Comparison of ENCODE assay signal across 8 cellular contexts in genomic region chr2:237421542-237422047, GRCh38. TPM values are rescaled to one million over a fixed set of nuclear protein-coding genes. Genes with fewer than 3 reads are reported as not detected.
DNase-seq lines count a peak whose midpoint lies in the region; TF ChIP-seq lines count a peak whose summit lies in the region.

No MANE protein-coding gene starts in this region.

- peak; percentile 71 for TF ChIP-seq CTCF in WI38 (IDR thresholded peaks at IDR 0.05; ENCODE audit: low read depth, low read length)
- TF ChIP-seq CTCF in mammary epithelial cell (conservative IDR thresholded peaks at IDR 0.05 in 1 of 2, IDR thresholded peaks at IDR 0.05 in 1 of 2; ENCODE audit: extremely low read depth in 1 of 2, insufficient read depth in 1 of 2, low read depth in 1 of 2, low read length in 2 of 2) = peak; percentile 65 to 87
- TF ChIP-seq CTCF in kidney epithelial cell (IDR thresholded peaks at IDR 0.05; ENCODE audit: insufficient read depth, low read length, poor library complexity, severe bottlenecking) = peak; percentile 94

- no peaks in the 10 kb centered on the region for H3K36me3 ChIP-seq in mammary epithelial cell (ENCODE audit: insufficient read depth, low read length)
- no peaks in the 10 kb centered on the region for H3K36me3 ChIP-seq in kidney epithelial cell (ENCODE audit: control insufficient read depth, insufficient read depth, low read length)

- H2AFZ ChIP-seq in mammary epithelial cell (ENCODE audit: low read depth, low read length) = peak overlapping the region; percentile 88

- H3K4me3 ChIP-seq in WI38 (ENCODE audit: low read depth, low read length) = no peak overlapping the region
- no peak overlapping the region for H3K4me3 ChIP-seq in mammary epithelial cell (replicated peaks in 1 of 3; ENCODE audit: insufficient read depth in 1 of 3, low read depth in 2 of 3, low read length in 3 of 3)
- H3K4me3 ChIP-seq in kidney epithelial cell (ENCODE audit: low read depth, low read length) = no peak overlapping the region

- in situ Hi-C loops in mammary epithelial cell (cut with MboI; ENCODE audit: low sequenced_read_pairs in 2 of 2) = loop anchor here in 1 of 2 donors (25.0 kb wide), 1 partner anchor 141 kb away; the partner anchor contains the start of gene PRLH

- no peaks in the 10 kb centered on the region for H3K27me3 ChIP-seq in mammary epithelial cell (ENCODE audit: insufficient read depth, low read length)
- no peaks in the 10 kb centered on the region for H3K27me3 ChIP-seq in kidney epithelial cell (ENCODE audit: control insufficient read depth, insufficient read depth, low read length)

- H4K20me1 ChIP-seq in mammary epithelial cell (ENCODE audit: insufficient read depth, low read length) = no peaks in the 10 kb centered on the region

- CTCF ChIA-PET in mammary epithelial cell (lab: Charles Lee; ENCODE audit: low non-redundant PET) = interaction anchor here (0.5 to 1.5 kb wide), 8 partner anchors 28 to 289 kb away, joined by 3 to 6 read pairs (median 4); no protein-coding TSS in a partner anchor

- no peaks in the 10 kb centered on the region for H3K9me3 ChIP-seq in mammary epithelial cell (replicated peaks; ENCODE audit: insufficient read depth, low read length)

- 13% methylated on average over 18 of the region's 20 CpGs for WGBS in mammary epithelial cell (ENCODE audit: low coverage, missing lambda C conversion rate)

- H3K4me2 ChIP-seq in mammary epithelial cell (ENCODE audit: insufficient read depth, low read depth, low read length) = peak overlapping the region; percentile 36

- no TSS peak for BruUV-seq in mammary epithelial cell (replicated peaks; lab: Mats Ljungman, UMichigan)

- DNase-seq in NCI-H2227 (lab: John Stamatoyannopoulos, UW; ENCODE audit: unreplicated experiment) (peak; percentile 44), NCI-H2227 treated with DMSO at 0.1 percent for 48 hours (lab: John Stamatoyannopoulos, UW) (no peak), NCI-H2107 (lab: John Stamatoyannopoulos, UW) (peak; percentile 46), mammary epithelial cell (peak; percentile 59), kidney epithelial cell (ENCODE audit: low read depth) (no peak), hepatic stellate cell (ENCODE audit: low spot score) (no peak)
- DNase-seq in stimulated activated CD4-positive, alpha-beta T cell treated with anti-CD3 and anti-CD28 coated beads, Interleukin-15, amount 100 ng/mL, for 1 hour (ENCODE audit: low read depth in 1 of 2, low spot score in 1 of 2) = peak; percentile 62 to 73

- H3K79me2 ChIP-seq in mammary epithelial cell (ENCODE audit: insufficient read depth, low read length) = no peaks in the 10 kb centered on the region

- peaks cover 9% of the 10 kb centered on the region for H3K4me1 ChIP-seq in mammary epithelial cell (ENCODE audit: insufficient read depth, low read length)

- intact Hi-C loops in mammary epithelial cell (cut with micrococcal nuclease) = loop anchor here (1.0 kb wide), 3 partner anchors 50 to 151 kb away; no protein-coding TSS in a partner anchor

- dilution Hi-C loops in mammary epithelial cell (cut with HindIII; ENCODE audit: low sequenced_read_pairs) = no loop called here

- H3K9ac ChIP-seq in mammary epithelial cell (ENCODE audit: insufficient read depth, low read length) = no peak overlapping the region

- H3K27ac ChIP-seq in mammary epithelial cell (ENCODE audit: insufficient read depth, low read depth, low read length) = no peak overlapping the region

RNA-seq across cellular contexts. Expression of gene COL6A3, which starts 7.6 kb away (rescaled TPM):
- total RNA-seq in mammary epithelial cell = 1 to 10 TPM in 1 of 2 donors, under 1 TPM in 1; 0.14 to 7.2 TPM
- polyA plus RNA-seq in mammary epithelial cell = 0.16 TPM
- polyA minus RNA-seq in mammary epithelial cell = 0.57 TPM
- total RNA-seq in kidney epithelial cell = 81.9 and 124 TPM in 2 replicates

Comparison
In these comparisons a context has a peak if more than half of its experiments do, and no peak if none do; other contexts are left out.
1. DNase-seq: peak in NCI-H2227 (single experiment), NCI-H2107 (single experiment), mammary epithelial cell (single experiment) and stimulated activated CD4-positive, alpha-beta T cell treated with anti-CD3 and anti-CD28 coated beads, Interleukin-15, amount 100 ng/mL, for 1 hour (2 of 2); none in NCI-H2227 treated with DMSO at 0.1 percent for 48 hours (single experiment), kidney epithelial cell (single experiment) and hepatic stellate cell (single experiment).
2. RNA of gene COL6A3, which starts 7.6 kb away (total RNA-seq): 81.9 to 124 TPM in kidney epithelial cell; 0.14 to 7.2 TPM in mammary epithelial cell; every median in the first group is over 10 times any median in the second.
3. Peak in every context shown above with its lines, with median percentiles within 50 percentile points of each other: CTCF ChIP-seq.